Comparison of ENCODE assay signal across 2 cellular contexts in genomic region chr1:206684003-206684402, GRCh38.
TF ChIP-seq lines count a peak whose summit lies in the region.

No MANE protein-coding gene starts in this region.

TF ChIP-seq in SK-N-SH, 30 proteins besides CTCF, POLR2A, EP300 and RAD21 (continued from another document):
- TF ChIP-seq USF1 (IDR thresholded peaks at IDR 0.05; ENCODE audit: borderline replicate concordance, low read depth) (no peak), FOXM1 (IDR thresholded peaks at IDR 0.05; ENCODE audit: low read depth) (no peak), RXRA (IDR thresholded peaks at IDR 0.05; ENCODE audit: borderline replicate concordance, low read depth) (no peak), FOXJ3 (CRISPR knock-in tag; IDR thresholded peaks at IDR 0.05) (no peak), GATA2 (CRISPR knock-in tag; IDR thresholded peaks at IDR 0.05) (no peak)

TF ChIP-seq in SK-N-SH treated with all-trans-retinoic acid at 6 μM for 48 hours, 23 proteins besides CTCF, POLR2A, EP300 and RAD21 (continued from another document):
- TF ChIP-seq CREB5 (CRISPR knock-in tag; IDR thresholded peaks at IDR 0.05; ENCODE audit: low read depth) (no peak), ZNF70 (CRISPR knock-in tag; IDR thresholded peaks at IDR 0.05) (no peak), CSDC2 (CRISPR knock-in tag; IDR thresholded peaks at IDR 0.05) (no peak), POU6F1 (CRISPR knock-in tag; IDR thresholded peaks at IDR 0.05; ENCODE audit: borderline replicate concordance, low read depth) (no peak), BACH2 (CRISPR knock-in tag; IDR thresholded peaks at IDR 0.05; ENCODE audit: borderline replicate concordance) (no peak), ZNF8 (CRISPR knock-in tag; IDR thresholded peaks at IDR 0.05) (no peak), OSR1 (CRISPR knock-in tag; IDR thresholded peaks at IDR 0.05) (no peak), TCF4 (CRISPR knock-in tag; IDR thresholded peaks at IDR 0.05; ENCODE audit: borderline replicate concordance) (no peak), RARB (CRISPR knock-in tag; IDR thresholded peaks at IDR 0.05) (no peak), GLIS3 (CRISPR knock-in tag; IDR thresholded peaks at IDR 0.05) (no peak), TOX (CRISPR knock-in tag; IDR thresholded peaks at IDR 0.05; ENCODE audit: borderline replicate concordance) (no peak), PPARA (CRISPR knock-in tag; IDR thresholded peaks at IDR 0.05; ENCODE audit: borderline replicate concordance) (no peak)
